ENCODE assay signal across 25 cellular contexts in the genomic region with DNA sequence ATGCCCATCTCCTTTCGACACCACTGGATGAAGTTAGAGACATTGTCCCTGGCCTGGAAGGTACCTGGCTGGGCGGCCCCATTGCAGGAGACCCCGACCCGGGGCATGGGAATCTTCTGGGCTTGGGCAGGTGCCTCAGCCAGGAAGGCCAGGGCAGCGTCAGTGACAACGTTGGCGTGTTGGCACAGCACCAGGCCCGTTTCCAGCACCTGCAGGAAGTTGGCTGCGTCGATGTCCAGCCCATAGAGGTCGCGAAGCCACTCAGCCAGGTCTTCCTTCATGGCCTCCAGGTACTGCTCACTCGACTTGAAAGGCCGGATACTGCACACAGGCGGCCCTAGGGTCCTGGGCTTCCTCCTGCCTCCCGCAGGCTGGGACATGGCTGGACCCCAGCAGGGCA. TPM values are rescaled to one million over a fixed set of nuclear protein-coding genes. Genes with fewer than 3 reads are reported as not detected.
DNase-seq lines count a peak whose midpoint lies in the region; ATAC-seq and TF ChIP-seq lines count a peak whose summit lies in the region.
"Had no signal": no experiment of that assay in that cellular context is flagged by ENCODE, and none has a peak within 500 bp of the region (broad histone marks: within the 10 kb centered on the region; RNA-seq: fewer than 3 reads in every experiment).

No MANE protein-coding gene starts in this region.

- H3K4me1 Mint-ChIP-seq in stimulated activated naive CD8-positive, alpha-beta T cell treated with anti-CD3 and anti-CD28 coated beads, Interleukin-15, amount 100 ng/mL, for 72 hours = peaks cover 38% of the 10 kb centered on the region
- H3K4me1 Mint-ChIP-seq: nephron had no signal

- H3K27me3 ChIP-seq in right atrium auricular region (no peaks in the 10 kb centered on the region), lower lobe of right lung (ENCODE audit: low read depth) (peaks cover 33% of the 10 kb centered on the region)
- peaks cover 23% of the 10 kb centered on the region for H3K27me3 ChIP-seq in effector memory CD4-positive, alpha-beta T cell (replicated peaks; ENCODE audit: control insufficient read depth, insufficient read depth, low read length, poor library complexity, severe bottlenecking)

- ATAC-seq in Right ventricle myocardium inferior (peak; percentile 26), lower lobe of right lung (peak; percentile 3 to 10)
- no peak for ATAC-seq in stimulated activated naive CD8-positive, alpha-beta T cell treated with anti-CD3 and anti-CD28 coated beads, Interleukin-15, amount 100 ng/mL, for 72 hours
- ATAC-seq: activated T-cell treated with anti-CD3 and anti-CD28 coated beads, Interleukin-2, amount 50 U/mL, for 4 hours; left lobe of liver had no signal

- DNase-seq in Right ventricle myocardium inferior (ENCODE audit: missing footprints) (peak; percentile 62), right atrium auricular region (ENCODE audit: low spot score) (no peak), RPMI8226 (peak; percentile 61), lower lobe of right lung (no peak), caudate nucleus (lab: John Stamatoyannopoulos, UW) (no peak)
- DNase-seq in stimulated activated naive CD8-positive, alpha-beta T cell treated with anti-CD3 and anti-CD28 coated beads, Interleukin-15, amount 100 ng/mL, for 72 hours = no peak
- no peak for DNase-seq in effector memory CD4-positive, alpha-beta T cell
- no peak for DNase-seq in stimulated activated CD4-positive, alpha-beta T cell treated with anti-CD3 and anti-CD28 coated beads, Interleukin-12 subunit alpha, Interleukin-12 subunit beta, amount 100 ng/mL, for 4 hours
- DNase-seq: activated CD4-positive, alpha-beta T cell treated with anti-CD3 and anti-CD28 coated beads for 1 hour; activated CD8-positive, alpha-beta memory T cell treated with anti-CD3 and anti-CD28 coated beads for 24 hours; activated naive CD4-positive, alpha-beta T cell treated with Interleukin-2 at 50 U/mL for 16 hours; activated T-cell treated with anti-CD3 and anti-CD28 coated beads, Interleukin-2, amount 50 U/mL, for 4 hours; amniotic stem cell; midbrain; NCI-H2171; NCI-H526 treated with DMSO at 0.1 percent for 48 hours; OCI-M1; Right ventricle myocardium superior; SW 1271 had no signal

- H3K4me1 ChIP-seq in right atrium auricular region = peaks cover 0 to 25% of the 10 kb centered on the region in 2 donors
- peaks cover 6% of the 10 kb centered on the region for H3K4me1 ChIP-seq in lower lobe of right lung
- H3K4me1 ChIP-seq in effector memory CD4-positive, alpha-beta T cell (ENCODE audit: control insufficient read depth, insufficient read depth, low read length, poor library complexity, severe bottlenecking) = no peaks in the 10 kb centered on the region

- TF ChIP-seq CTCF in right atrium auricular region (IDR thresholded peaks at IDR 0.05) = no peak
- no peak for TF ChIP-seq CTCF in lower lobe of right lung (IDR thresholded peaks at IDR 0.05)

- H3K36me3 ChIP-seq in right atrium auricular region = no peaks in the 10 kb centered on the region
- no peaks in the 10 kb centered on the region for H3K36me3 ChIP-seq in lower lobe of right lung
- H3K36me3 ChIP-seq in effector memory CD4-positive, alpha-beta T cell (ENCODE audit: control insufficient read depth, insufficient read depth, low read length) = no peaks in the 10 kb centered on the region

- no peak overlapping the region for H3K27ac Mint-ChIP-seq in stimulated activated naive CD8-positive, alpha-beta T cell treated with anti-CD3 and anti-CD28 coated beads, Interleukin-15, amount 100 ng/mL, for 72 hours
- H3K27ac Mint-ChIP-seq: B cell, GM23338, nephron had no signal

- peaks cover 56% of the 10 kb centered on the region for H3K27me3 Mint-ChIP-seq in stimulated activated naive CD8-positive, alpha-beta T cell treated with anti-CD3 and anti-CD28 coated beads, Interleukin-15, amount 100 ng/mL, for 72 hours

- no peak overlapping the region for H3K4me3 Mint-ChIP-seq in stimulated activated naive CD8-positive, alpha-beta T cell treated with anti-CD3 and anti-CD28 coated beads, Interleukin-15, amount 100 ng/mL, for 72 hours
- H3K4me3 Mint-ChIP-seq: activated T-cell treated with anti-CD3 and anti-CD28 coated beads, Interleukin-2, amount 50 U/mL, for 4 hours; B cell; GM23338 had no signal

- no peaks in the 10 kb centered on the region for H3K9me3 ChIP-seq in right atrium auricular region
- H3K9me3 ChIP-seq in lower lobe of right lung = no peaks in the 10 kb centered on the region
- H3K9me3 ChIP-seq in effector memory CD4-positive, alpha-beta T cell (ENCODE audit: control insufficient read depth, low read length) = no peaks in the 10 kb centered on the region
- H3K9me3 ChIP-seq: A549 had no signal

- H3K27ac ChIP-seq in right atrium auricular region (no peak overlapping the region), lower lobe of right lung (no peak overlapping the region), caudate nucleus (ENCODE audit: low read depth, low read length) (no peak overlapping the region)
- no peak overlapping the region for H3K27ac ChIP-seq in effector memory CD4-positive, alpha-beta T cell (ENCODE audit: insufficient read depth, low read length, poor library complexity, severe bottlenecking)
- H3K27ac ChIP-seq: A549, parathyroid adenoma had no signal

- H3K4me3 ChIP-seq in right atrium auricular region (no peak overlapping the region), lower lobe of right lung (no peak overlapping the region)
- H3K4me3 ChIP-seq in effector memory CD4-positive, alpha-beta T cell (ENCODE audit: insufficient read depth, low read depth, low read length, poor library complexity, severe bottlenecking) = no peak overlapping the region
- H3K4me3 ChIP-seq: A549, GM23338 had no signal

- H3K9me3 Mint-ChIP-seq in stimulated activated naive CD8-positive, alpha-beta T cell treated with anti-CD3 and anti-CD28 coated beads, Interleukin-15, amount 100 ng/mL, for 72 hours = no peaks in the 10 kb centered on the region
- H3K9me3 Mint-ChIP-seq: activated T-cell treated with anti-CD3 and anti-CD28 coated beads, Interleukin-2, amount 50 U/mL, for 4 hours; GM23338; nephron had no signal

- intact Hi-C loops in Right ventricle myocardium inferior (cut with DNase I) (no loop called here), lower lobe of right lung (cut with DNase I) (no loop called here)

RNA-seq across cellular contexts. Expression of a gene that starts 0.6 kb away (rescaled TPM):
- total RNA-seq in Right ventricle myocardium inferior (0.27 TPM), right atrium auricular region (not detected), lower lobe of right lung (3.1 TPM)
- total RNA-seq: GM23338, left lobe of liver had no signal

RNA-seq across cellular contexts. Expression of a gene that starts 8.2 kb away (rescaled TPM):
- total RNA-seq in Right ventricle myocardium inferior (not detected), right atrium auricular region (not detected), lower lobe of right lung (not detected)
- total RNA-seq: activated T-cell treated with anti-CD3 and anti-CD28 coated beads, Interleukin-2, amount 50 U/mL, for 4 hours; B cell; left lobe of liver; Right ventricle myocardium superior had no signal

RNA-seq across cellular contexts. Expression of a gene that starts 21.0 kb away (rescaled TPM):
- total RNA-seq in Right ventricle myocardium inferior = 18.9 TPM
- total RNA-seq in right atrium auricular region = 10 to 100 TPM; 39.2 to 61.9 TPM
- 1.9 TPM for total RNA-seq in lower lobe of right lung
- total RNA-seq: B cell had no signal

RNA-seq across cellular contexts. Expression of a gene that starts 43.0 kb away (rescaled TPM):
- total RNA-seq in Right ventricle myocardium inferior (2.3 TPM), right atrium auricular region (10 to 100 TPM; 10.5 to 14.9 TPM), lower lobe of right lung (40.9 TPM)
- total RNA-seq: GM23338 had no signal

RNA-seq across cellular contexts. Expression of a gene that starts 56.8 kb away (rescaled TPM):
- total RNA-seq in Right ventricle myocardium inferior = 95.9 TPM
- 10 to 100 TPM; 25.7 to 31.7 TPM for total RNA-seq in right atrium auricular region
- total RNA-seq in lower lobe of right lung = 143 TPM

Comparison
In these comparisons a context has a peak if more than half of its experiments do, and no peak if none do; other contexts are left out.
1. DNase-seq: peak in Right ventricle myocardium inferior (single experiment) and RPMI8226 (single experiment); none in right atrium auricular region (single experiment), lower lobe of right lung (single experiment), stimulated activated naive CD8-positive, alpha-beta T cell treated with anti-CD3 and anti-CD28 coated beads, Interleukin-15, amount 100 ng/mL, for 72 hours (0 of 2), effector memory CD4-positive, alpha-beta T cell (0 of 3), caudate nucleus (0 of 61) and stimulated activated CD4-positive, alpha-beta T cell treated with anti-CD3 and anti-CD28 coated beads, Interleukin-12 subunit alpha, Interleukin-12 subunit beta, amount 100 ng/mL, for 4 hours (single experiment).